ENCODE assay signal across 15 cellular contexts in genomic region chr2:45007961-45008295, GRCh38. TPM values are rescaled to one million over a fixed set of nuclear protein-coding genes. Genes with fewer than 3 reads are reported as not detected.
A peak's percentile ranks its signal among the peaks of the same experiment; 100 is the strongest.
DNase-seq lines count a peak whose midpoint lies in the region; ATAC-seq and TF ChIP-seq lines count a peak whose summit lies in the region.
"Had no signal": no experiment of that assay in that cellular context is flagged by ENCODE, and none has a peak within 500 bp of the region (broad histone marks: within the 10 kb centered on the region; RNA-seq: fewer than 3 reads in every experiment).

No MANE protein-coding gene starts in this region.

- no peaks in the 10 kb centered on the region for H3K36me3 ChIP-seq in kidney epithelial cell (ENCODE audit: control insufficient read depth, insufficient read depth, low read length)
- H3K36me3 ChIP-seq: upper lobe of left lung had no signal

- no peak for ATAC-seq in activated B cell treated with CpG ODN at 0.5 μM for 24 hours (ENCODE audit: low read depth)
- ATAC-seq in stimulated activated effector memory CD8-positive, alpha-beta T cell treated with anti-CD3 and anti-CD28 coated beads, Interleukin-12 subunit alpha, Interleukin-12 subunit beta, amount 100 ng/mL, for 72 hours = no peak

- H3K9me3 Mint-ChIP-seq in activated CD4-positive, alpha-beta memory T cell treated with anti-CD3 and anti-CD28 coated beads, Interleukin-2, amount 10 ng/mL, durations not matched to agents 7 days and 5 days = no peaks in the 10 kb centered on the region
- H3K9me3 Mint-ChIP-seq in activated CD4-positive, alpha-beta memory T cell treated with anti-CD3 and anti-CD28 coated beads for 36 hours = no peaks in the 10 kb centered on the region
- no peaks in the 10 kb centered on the region for H3K9me3 Mint-ChIP-seq in activated B cell treated with CpG ODN at 0.5 μM for 24 hours
- H3K9me3 Mint-ChIP-seq in stimulated activated effector memory CD8-positive, alpha-beta T cell treated with anti-CD3 and anti-CD28 coated beads, Interleukin-12 subunit alpha, Interleukin-12 subunit beta, amount 100 ng/mL, for 72 hours = no peaks in the 10 kb centered on the region

- H3K27me3 ChIP-seq in kidney epithelial cell (ENCODE audit: control insufficient read depth, insufficient read depth, low read length) = peaks cover 94% of the 10 kb centered on the region

- peaks cover 89% of the 10 kb centered on the region for H3K27me3 Mint-ChIP-seq in activated CD4-positive, alpha-beta memory T cell treated with anti-CD3 and anti-CD28 coated beads, Interleukin-2, amount 10 ng/mL, durations not matched to agents 7 days and 5 days
- peaks cover 86% of the 10 kb centered on the region for H3K27me3 Mint-ChIP-seq in activated CD4-positive, alpha-beta memory T cell treated with anti-CD3 and anti-CD28 coated beads for 36 hours
- H3K27me3 Mint-ChIP-seq in activated B cell treated with CpG ODN at 0.5 μM for 24 hours = peaks cover 72% of the 10 kb centered on the region

- H3K36me3 Mint-ChIP-seq in activated CD4-positive, alpha-beta memory T cell treated with anti-CD3 and anti-CD28 coated beads, Interleukin-2, amount 10 ng/mL, durations not matched to agents 7 days and 5 days (ENCODE audit: low read depth) = no peaks in the 10 kb centered on the region
- H3K36me3 Mint-ChIP-seq in activated CD4-positive, alpha-beta memory T cell treated with anti-CD3 and anti-CD28 coated beads for 36 hours = no peaks in the 10 kb centered on the region
- no peaks in the 10 kb centered on the region for H3K36me3 Mint-ChIP-seq in activated B cell treated with CpG ODN at 0.5 μM for 24 hours (ENCODE audit: low read depth)
- H3K36me3 Mint-ChIP-seq in stimulated activated effector memory CD8-positive, alpha-beta T cell treated with anti-CD3 and anti-CD28 coated beads, Interleukin-12 subunit alpha, Interleukin-12 subunit beta, amount 100 ng/mL, for 72 hours = no peaks in the 10 kb centered on the region

- TF ChIP-seq CTCF in activated B cell treated with CpG ODN at 0.5 μM for 24 hours (IDR thresholded peaks at IDR 0.05) = no peak
- TF ChIP-seq CTCF in kidney epithelial cell (IDR thresholded peaks at IDR 0.05; ENCODE audit: insufficient read depth, low read length, poor library complexity, severe bottlenecking) = no peak

- POLR2A ChIA-PET in activated CD4-positive, alpha-beta memory T cell treated with anti-CD3 and anti-CD28 coated beads, Interleukin-2, amount 10 ng/mL, durations not matched to agents 7 days and 5 days (lab: Charles Lee) = no interaction called here
- POLR2A ChIA-PET in activated CD4-positive, alpha-beta memory T cell treated with anti-CD3 and anti-CD28 coated beads for 36 hours (lab: Charles Lee) = interaction anchor here (0.6 kb wide), 1 partner anchor 161 kb away, joined by 7 read pairs; no protein-coding TSS in a partner anchor
- POLR2A ChIA-PET in activated B cell treated with CpG ODN at 0.5 μM for 24 hours (lab: Charles Lee) = no interaction called here

- H3K27ac Mint-ChIP-seq in activated CD4-positive, alpha-beta memory T cell treated with anti-CD3 and anti-CD28 coated beads, Interleukin-2, amount 10 ng/mL, durations not matched to agents 7 days and 5 days = no peak overlapping the region
- H3K27ac Mint-ChIP-seq in activated CD4-positive, alpha-beta memory T cell treated with anti-CD3 and anti-CD28 coated beads for 36 hours = no peak overlapping the region
- H3K27ac Mint-ChIP-seq in activated B cell treated with CpG ODN at 0.5 μM for 24 hours = no peak overlapping the region
- H3K27ac Mint-ChIP-seq in stimulated activated effector memory CD8-positive, alpha-beta T cell treated with anti-CD3 and anti-CD28 coated beads, Interleukin-12 subunit alpha, Interleukin-12 subunit beta, amount 100 ng/mL, for 72 hours = no peak overlapping the region

- peak overlapping the region; percentile 27 for H3K4me3 ChIP-seq in kidney epithelial cell (ENCODE audit: low read depth, low read length)

- H3K4me3 Mint-ChIP-seq in activated CD4-positive, alpha-beta memory T cell treated with anti-CD3 and anti-CD28 coated beads, Interleukin-2, amount 10 ng/mL, durations not matched to agents 7 days and 5 days = peak overlapping the region; percentile 10
- no peak overlapping the region for H3K4me3 Mint-ChIP-seq in activated CD4-positive, alpha-beta memory T cell treated with anti-CD3 and anti-CD28 coated beads for 36 hours
- peak overlapping the region; percentile 73 for H3K4me3 Mint-ChIP-seq in activated B cell treated with CpG ODN at 0.5 μM for 24 hours
- peak overlapping the region; percentile 64 for H3K4me3 Mint-ChIP-seq in stimulated activated effector memory CD8-positive, alpha-beta T cell treated with anti-CD3 and anti-CD28 coated beads, Interleukin-12 subunit alpha, Interleukin-12 subunit beta, amount 100 ng/mL, for 72 hours

- H3K4me1 Mint-ChIP-seq in activated CD4-positive, alpha-beta memory T cell treated with anti-CD3 and anti-CD28 coated beads, Interleukin-2, amount 10 ng/mL, durations not matched to agents 7 days and 5 days = peaks cover 25% of the 10 kb centered on the region
- peaks cover 32% of the 10 kb centered on the region for H3K4me1 Mint-ChIP-seq in activated CD4-positive, alpha-beta memory T cell treated with anti-CD3 and anti-CD28 coated beads for 36 hours (ENCODE audit: low read depth)
- peaks cover 58% of the 10 kb centered on the region for H3K4me1 Mint-ChIP-seq in activated B cell treated with CpG ODN at 0.5 μM for 24 hours
- H3K4me1 Mint-ChIP-seq in stimulated activated effector memory CD8-positive, alpha-beta T cell treated with anti-CD3 and anti-CD28 coated beads, Interleukin-12 subunit alpha, Interleukin-12 subunit beta, amount 100 ng/mL, for 72 hours = peaks cover 17% of the 10 kb centered on the region

- DNase-seq in activated CD4-positive, alpha-beta memory T cell treated with anti-CD3 and anti-CD28 coated beads, Interleukin-2, amount 10 ng/mL, durations not matched to agents 7 days and 5 days = no peak
- no peak for DNase-seq in activated CD4-positive, alpha-beta memory T cell treated with anti-CD3 and anti-CD28 coated beads for 36 hours
- DNase-seq in activated B cell treated with CpG ODN at 0.5 μM for 24 hours (no peak), kidney epithelial cell (ENCODE audit: low read depth) (no peak), SHP77 (lab: John Stamatoyannopoulos, UW) (no peak), RPMI8226 (no peak)
- DNase-seq in stimulated activated effector memory CD8-positive, alpha-beta T cell treated with anti-CD3 and anti-CD28 coated beads, Interleukin-12 subunit alpha, Interleukin-12 subunit beta, amount 100 ng/mL, for 72 hours (ENCODE audit: low spot score in 2 of 2) = no peak
- no peak for DNase-seq in stimulated activated CD4-positive, alpha-beta T cell treated with anti-CD3 and anti-CD28 coated beads, Interleukin-2, amount 100 ng/mL, for 48 hours
- DNase-seq: activated T-cell treated with anti-CD3 and anti-CD28 coated beads for 4 hours, DMS79, IMR-90, NCI-H1694 treated with DMSO at 0.1 percent for 48 hours had no signal

- CTCF ChIA-PET in activated CD4-positive, alpha-beta memory T cell treated with anti-CD3 and anti-CD28 coated beads, Interleukin-2, amount 10 ng/mL, durations not matched to agents 7 days and 5 days (lab: Charles Lee) = interaction anchor here (0.7 kb wide), 1 partner anchor 1780 kb away, joined by 3 read pairs; no protein-coding TSS in a partner anchor
- CTCF ChIA-PET in activated CD4-positive, alpha-beta memory T cell treated with anti-CD3 and anti-CD28 coated beads for 36 hours (lab: Charles Lee) = interaction anchor here (1.1 to 1.3 kb wide), 3 partner anchors 23 to 53 kb away, joined by 3 to 4 read pairs (median 3); no protein-coding TSS in a partner anchor
- CTCF ChIA-PET in activated B cell treated with CpG ODN at 0.5 μM for 24 hours (lab: Charles Lee) = no interaction called here

- intact Hi-C loops in activated CD4-positive, alpha-beta memory T cell treated with anti-CD3 and anti-CD28 coated beads for 36 hours (cut with micrococcal nuclease) = loop anchor here (2.0 to 10.0 kb wide), 2 partner anchors 77 to 203 kb away; no protein-coding TSS in a partner anchor
- intact Hi-C loops in activated B cell treated with CpG ODN at 0.5 μM for 24 hours (cut with micrococcal nuclease) = loop anchor here (5.0 to 10.0 kb wide), 2 partner anchors 66 to 167 kb away; partner anchors contain the start of gene SIX3

RNA-seq across cellular contexts. Expression of gene SIX2, which starts 1.3 kb away (rescaled TPM):
- total RNA-seq in activated CD4-positive, alpha-beta memory T cell treated with anti-CD3 and anti-CD28 coated beads, Interleukin-2, amount 10 ng/mL, durations not matched to agents 7 days and 5 days = not detected
- not detected for total RNA-seq in activated CD4-positive, alpha-beta memory T cell treated with anti-CD3 and anti-CD28 coated beads for 36 hours
- not detected in 2 replicates for total RNA-seq in activated B cell treated with CpG ODN at 0.5 μM for 24 hours
- 0.27 and 0.96 TPM in 2 replicates for total RNA-seq in kidney epithelial cell
- total RNA-seq: fibroblast of lung, IMR-90, OCI-LY7 had no signal
